ENCODE assay signal across 4 cellular contexts in genomic region chr1:9031077-9031476, GRCh38. TPM values are rescaled to one million over a fixed set of nuclear protein-coding genes. Genes with fewer than 3 reads are reported as not detected.
"Had no signal": no experiment of that assay in that cellular context is flagged by ENCODE, and none has a peak within 500 bp of the region (broad histone marks: within the 10 kb centered on the region; RNA-seq: fewer than 3 reads in every experiment).

No MANE protein-coding gene starts in this region.

RNA-seq across cellular contexts. Expression of gene SLC2A7, which starts 4.9 kb away (rescaled TPM):
- total RNA-seq: M059J, PC-3, SJSA1 had no signal
- polyA plus RNA-seq: SK-N-SH had no signal

RNA-seq across cellular contexts. Expression of gene SLC2A5, which starts 38.4 kb away (rescaled TPM):
- total RNA-seq: PC-3, SJSA1 had no signal
